In genomic region chr5:136769900-136770684, GRCh38 we compare ENCODE assay signal across 8 cellular contexts.
DNase-seq lines count a peak whose midpoint lies in the region; ATAC-seq lines count a peak whose summit lies in the region.

No MANE protein-coding gene starts in this region.

- no peak overlapping the region for H3K4me3 ChIP-seq in skeletal muscle cell (ENCODE audit: low read depth, low read length)

- DNase-seq in NCI-H187 (lab: John Stamatoyannopoulos, UW) (peak; percentile 12 to 68), NCI-H187 treated with DMSO at 0.1 percent for 48 hours (lab: John Stamatoyannopoulos, UW) (no peak), NCI-H82 treated with DMSO at 0.1 percent for 48 hours (lab: John Stamatoyannopoulos, UW; ENCODE audit: unreplicated experiment) (peak; percentile 57), anterior cingulate cortex (lab: John Stamatoyannopoulos, UW) (peak in 49 of 58 donors; percentile 10 to 78 (median 41)), hepatic stellate cell (ENCODE audit: low spot score) (peak; percentile 72), skeletal muscle cell (ENCODE audit: low read depth) (peak; percentile 28)

- peak; percentile 77 for ATAC-seq in GM19463 (IDR thresholded peaks at IDR 0.05; ENCODE audit: unreplicated experiment)
- ATAC-seq in HG03558 (IDR thresholded peaks at IDR 0.05; ENCODE audit: extremely low read depth, unreplicated experiment): peak; percentile 66
